Comparison of ENCODE assay signal across 9 cellular contexts in the genomic region with DNA sequence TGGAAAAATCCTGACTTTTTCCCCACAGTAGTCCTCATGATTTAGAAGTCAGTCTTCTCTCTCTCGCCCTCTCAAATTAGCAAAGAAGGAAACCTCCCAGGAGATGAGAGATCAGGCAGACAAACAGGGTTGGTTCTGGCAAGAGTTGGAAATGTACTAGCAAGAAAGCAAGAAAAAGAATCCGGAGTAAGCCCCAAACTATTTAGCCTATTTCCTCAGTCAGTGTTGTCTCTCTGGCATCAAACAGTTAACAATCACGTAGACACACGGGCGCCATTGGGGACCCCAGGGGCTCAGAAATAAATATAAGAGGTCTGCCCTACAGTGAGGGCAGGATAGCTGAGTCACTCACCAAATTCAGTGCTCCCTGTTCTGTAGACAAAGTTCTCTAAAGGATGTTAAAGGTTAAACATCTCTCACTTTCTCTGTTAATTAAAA. TPM values are rescaled to one million over a fixed set of nuclear protein-coding genes. Genes with fewer than 3 reads are reported as not detected.
DNase-seq lines count a peak whose midpoint lies in the region; ATAC-seq and TF ChIP-seq lines count a peak whose summit lies in the region.
"Had no signal": no experiment of that assay in that cellular context is flagged by ENCODE, and none has a peak within 500 bp of the region (broad histone marks: within the 10 kb centered on the region; RNA-seq: fewer than 3 reads in every experiment).

No MANE protein-coding gene starts in this region.

- H3K27ac Mint-ChIP-seq in activated CD8-positive, alpha-beta T cell treated with anti-CD3 and anti-CD28 coated beads for 36 hours = peak overlapping the region; percentile 44
- no peak overlapping the region for H3K27ac Mint-ChIP-seq in activated CD8-positive, alpha-beta T cell treated with anti-CD3 and anti-CD28 coated beads, Interleukin-2, amount 10 ng/mL, durations not matched to agents 7 days and 5 days
- H3K27ac Mint-ChIP-seq: activated naive CD4-positive, alpha-beta T cell treated with anti-CD3 and anti-CD28 coated beads for 36 hours had no signal

- no peaks in the 10 kb centered on the region for H3K9me3 ChIP-seq in muscle layer of duodenum (ENCODE audit: control insufficient read depth in 1 of 2, low read length in 2 of 2)
- no peaks in the 10 kb centered on the region for H3K9me3 ChIP-seq in upper lobe of right lung

- CTCF ChIA-PET in activated CD8-positive, alpha-beta T cell treated with anti-CD3 and anti-CD28 coated beads for 36 hours (lab: Charles Lee) = interaction anchor here (0.7 to 2.0 kb wide), 2 partner anchors 8 to 13 kb away, joined by 3 to 6 read pairs; no protein-coding TSS in a partner anchor
- CTCF ChIA-PET in activated CD8-positive, alpha-beta T cell treated with anti-CD3 and anti-CD28 coated beads, Interleukin-2, amount 10 ng/mL, durations not matched to agents 7 days and 5 days (lab: Charles Lee) = interaction anchor here (1.5 to 2.0 kb wide), 2 partner anchors 9 to 59 kb away, joined by 4 read pairs; no protein-coding TSS in a partner anchor

- H3K27me3 ChIP-seq in muscle layer of duodenum (ENCODE audit: low read depth, low read length) (no peaks in the 10 kb centered on the region), upper lobe of right lung (no peaks in the 10 kb centered on the region)

- no peak overlapping the region for H3K4me3 Mint-ChIP-seq in activated CD8-positive, alpha-beta T cell treated with anti-CD3 and anti-CD28 coated beads for 36 hours
- no peak overlapping the region for H3K4me3 Mint-ChIP-seq in activated CD8-positive, alpha-beta T cell treated with anti-CD3 and anti-CD28 coated beads, Interleukin-2, amount 10 ng/mL, durations not matched to agents 7 days and 5 days
- H3K4me3 Mint-ChIP-seq: activated naive CD4-positive, alpha-beta T cell treated with anti-CD3 and anti-CD28 coated beads for 36 hours had no signal

- no peaks in the 10 kb centered on the region for H3K36me3 Mint-ChIP-seq in activated CD8-positive, alpha-beta T cell treated with anti-CD3 and anti-CD28 coated beads for 36 hours (ENCODE audit: low read depth)
- H3K36me3 Mint-ChIP-seq in activated CD8-positive, alpha-beta T cell treated with anti-CD3 and anti-CD28 coated beads, Interleukin-2, amount 10 ng/mL, durations not matched to agents 7 days and 5 days (ENCODE audit: low read depth) = no peaks in the 10 kb centered on the region

- H3K27me3 Mint-ChIP-seq in activated CD8-positive, alpha-beta T cell treated with anti-CD3 and anti-CD28 coated beads for 36 hours = peaks cover 1% of the 10 kb centered on the region
- H3K27me3 Mint-ChIP-seq in activated CD8-positive, alpha-beta T cell treated with anti-CD3 and anti-CD28 coated beads, Interleukin-2, amount 10 ng/mL, durations not matched to agents 7 days and 5 days (ENCODE audit: low read depth) = peaks cover 14% of the 10 kb centered on the region

- H3K4me1 Mint-ChIP-seq in activated CD8-positive, alpha-beta T cell treated with anti-CD3 and anti-CD28 coated beads for 36 hours (ENCODE audit: low read depth) = peaks cover 21% of the 10 kb centered on the region
- peaks cover 16% of the 10 kb centered on the region for H3K4me1 Mint-ChIP-seq in activated CD8-positive, alpha-beta T cell treated with anti-CD3 and anti-CD28 coated beads, Interleukin-2, amount 10 ng/mL, durations not matched to agents 7 days and 5 days (ENCODE audit: low read depth)

- peaks cover 20 to 33% of the 10 kb centered on the region in 2 donors for H3K4me1 ChIP-seq in muscle layer of duodenum (ENCODE audit: control insufficient read depth in 1 of 2, insufficient read depth in 2 of 2, low read length in 2 of 2)
- H3K4me1 ChIP-seq in upper lobe of right lung = peaks cover 28% of the 10 kb centered on the region

- H3K4me3 ChIP-seq in epithelial cell of proximal tubule (ENCODE audit: low read depth, low read length) (peak overlapping the region; percentile 35), muscle layer of duodenum (ENCODE audit: low read depth in 1 of 2, low read length in 2 of 2) (no peak overlapping the region), upper lobe of right lung (peak overlapping the region; percentile 8)

- H3K36me3 ChIP-seq in muscle layer of duodenum (ENCODE audit: control insufficient read depth in 1 of 2, insufficient read depth in 2 of 2, low read length in 2 of 2) (peaks cover 0 to 10% of the 10 kb centered on the region in 2 donors), upper lobe of right lung (no peaks in the 10 kb centered on the region)

- H3K9me3 Mint-ChIP-seq in activated CD8-positive, alpha-beta T cell treated with anti-CD3 and anti-CD28 coated beads for 36 hours = no peaks in the 10 kb centered on the region
- no peaks in the 10 kb centered on the region for H3K9me3 Mint-ChIP-seq in activated CD8-positive, alpha-beta T cell treated with anti-CD3 and anti-CD28 coated beads, Interleukin-2, amount 10 ng/mL, durations not matched to agents 7 days and 5 days (ENCODE audit: insufficient read depth)
- H3K9me3 Mint-ChIP-seq: activated naive CD4-positive, alpha-beta T cell treated with anti-CD3 and anti-CD28 coated beads for 36 hours had no signal

- POLR2A ChIA-PET in activated CD8-positive, alpha-beta T cell treated with anti-CD3 and anti-CD28 coated beads for 36 hours (lab: Charles Lee) = interaction anchor here (0.8 kb wide), 1 partner anchor 8 kb away, joined by 3 read pairs; no protein-coding TSS in a partner anchor
- POLR2A ChIA-PET in activated CD8-positive, alpha-beta T cell treated with anti-CD3 and anti-CD28 coated beads, Interleukin-2, amount 10 ng/mL, durations not matched to agents 7 days and 5 days (lab: Charles Lee) = no interaction called here

- no peak for TF ChIP-seq CTCF in activated CD8-positive, alpha-beta T cell treated with anti-CD3 and anti-CD28 coated beads for 36 hours (IDR thresholded peaks at IDR 0.05)
- no peak for TF ChIP-seq CTCF in epithelial cell of proximal tubule (conservative IDR thresholded peaks at IDR 0.05; ENCODE audit: low read depth, low read length)
- no peak for TF ChIP-seq CTCF in upper lobe of right lung (IDR thresholded peaks at IDR 0.05)

- intact Hi-C loops in activated CD8-positive, alpha-beta T cell treated with anti-CD3 and anti-CD28 coated beads for 36 hours (cut with micrococcal nuclease) = no loop called here
- intact Hi-C loops in upper lobe of right lung (cut with DNase I) = no loop called here

- DNase-seq in activated CD8-positive, alpha-beta T cell treated with anti-CD3 and anti-CD28 coated beads for 36 hours = no peak
- DNase-seq in activated CD8-positive, alpha-beta T cell treated with anti-CD3 and anti-CD28 coated beads, Interleukin-2, amount 10 ng/mL, durations not matched to agents 7 days and 5 days = no peak
- no peak for DNase-seq in epithelial cell of proximal tubule (ENCODE audit: low read depth)
- DNase-seq in upper lobe of right lung = no peak
- DNase-seq in activated effector memory CD4-positive, alpha-beta T cell treated with Interleukin-2 at 50 U/mL for 16 hours = no peak
- DNase-seq: activated naive CD4-positive, alpha-beta T cell treated with anti-CD3 and anti-CD28 coated beads for 36 hours had no signal

- no peak for ATAC-seq in activated CD8-positive, alpha-beta T cell treated with anti-CD3 and anti-CD28 coated beads for 36 hours
- no peak for ATAC-seq in activated CD8-positive, alpha-beta T cell treated with anti-CD3 and anti-CD28 coated beads, Interleukin-2, amount 10 ng/mL, durations not matched to agents 7 days and 5 days
- ATAC-seq in upper lobe of right lung = no peak
- no peak for ATAC-seq in HG03097 (IDR thresholded peaks at IDR 0.05; ENCODE audit: low FRiP score, unreplicated experiment)
- ATAC-seq in GM21515 (IDR thresholded peaks at IDR 0.05; ENCODE audit: unreplicated experiment) = no peak

- H3K27ac ChIP-seq in muscle layer of duodenum (ENCODE audit: low read length) = peak overlapping the region; percentile 92
- H3K27ac ChIP-seq in upper lobe of right lung = peak overlapping the region; percentile 82

RNA-seq across cellular contexts. Expression of a gene that starts 4.7 kb away (rescaled TPM):
- total RNA-seq in activated CD8-positive, alpha-beta T cell treated with anti-CD3 and anti-CD28 coated beads for 36 hours = not detected
- total RNA-seq in activated CD8-positive, alpha-beta T cell treated with anti-CD3 and anti-CD28 coated beads, Interleukin-2, amount 10 ng/mL, durations not matched to agents 7 days and 5 days = not detected
- total RNA-seq in epithelial cell of proximal tubule (4.0 and 5.0 TPM in 2 replicates), upper lobe of right lung (9.8 TPM)
- total RNA-seq: activated naive CD4-positive, alpha-beta T cell treated with anti-CD3 and anti-CD28 coated beads for 36 hours had no signal

RNA-seq across cellular contexts. Expression of a gene that starts 10.8 kb away (rescaled TPM):
- total RNA-seq in activated CD8-positive, alpha-beta T cell treated with anti-CD3 and anti-CD28 coated beads for 36 hours = not detected
- total RNA-seq in activated CD8-positive, alpha-beta T cell treated with anti-CD3 and anti-CD28 coated beads, Interleukin-2, amount 10 ng/mL, durations not matched to agents 7 days and 5 days = not detected
- total RNA-seq in epithelial cell of proximal tubule = 0.29 TPM in 1 of 2 replicates, not detected in the other
- total RNA-seq in upper lobe of right lung = 9.2 TPM
- total RNA-seq: activated naive CD4-positive, alpha-beta T cell treated with anti-CD3 and anti-CD28 coated beads for 36 hours had no signal

RNA-seq across cellular contexts. Expression of a gene that starts 11.8 kb away (rescaled TPM):
- not detected for total RNA-seq in activated CD8-positive, alpha-beta T cell treated with anti-CD3 and anti-CD28 coated beads for 36 hours
- not detected for total RNA-seq in activated CD8-positive, alpha-beta T cell treated with anti-CD3 and anti-CD28 coated beads, Interleukin-2, amount 10 ng/mL, durations not matched to agents 7 days and 5 days
- total RNA-seq in epithelial cell of proximal tubule (5.9 and 25.8 TPM in 2 replicates), upper lobe of right lung (113 TPM)
- total RNA-seq: activated naive CD4-positive, alpha-beta T cell treated with anti-CD3 and anti-CD28 coated beads for 36 hours had no signal

RNA-seq across cellular contexts. Expression of a gene that starts 13.8 kb away (rescaled TPM):
- 1 to 10 TPM; 9.1 to 9.4 TPM for total RNA-seq in activated CD8-positive, alpha-beta T cell treated with anti-CD3 and anti-CD28 coated beads for 36 hours
- 1 to 10 TPM; 3.1 to 5.1 TPM for total RNA-seq in activated CD8-positive, alpha-beta T cell treated with anti-CD3 and anti-CD28 coated beads, Interleukin-2, amount 10 ng/mL, durations not matched to agents 7 days and 5 days
- total RNA-seq in epithelial cell of proximal tubule = 6.8 and 7.7 TPM in 2 replicates
- total RNA-seq in upper lobe of right lung = 15.2 TPM

RNA-seq across cellular contexts. Expression of a gene that starts 44.0 kb away (rescaled TPM):
- total RNA-seq in activated CD8-positive, alpha-beta T cell treated with anti-CD3 and anti-CD28 coated beads for 36 hours = 10 to 100 TPM; 38.6 to 39.1 TPM
- 10 to 100 TPM; 17.8 to 18.3 TPM for total RNA-seq in activated CD8-positive, alpha-beta T cell treated with anti-CD3 and anti-CD28 coated beads, Interleukin-2, amount 10 ng/mL, durations not matched to agents 7 days and 5 days
- total RNA-seq in epithelial cell of proximal tubule (20.0 and 29.5 TPM in 2 replicates), upper lobe of right lung (20.0 TPM)

Comparison
In these comparisons a context has a peak if more than half of its experiments do, and no peak if none do; other contexts are left out.
1. H3K4me3 ChIP-seq: peak in epithelial cell of proximal tubule (single experiment) and upper lobe of right lung (single experiment); none in muscle layer of duodenum (0 of 2).